In genomic region chr4:86999244-86999643, GRCh38 we compare ENCODE assay signal across 15 cellular contexts.
DNase-seq lines count a peak whose midpoint lies in the region; ATAC-seq and TF ChIP-seq lines count a peak whose summit lies in the region.
"Had no signal": no experiment of that assay in that cellular context is flagged by ENCODE, and none has a peak within 500 bp of the region (broad histone marks: within the 10 kb centered on the region; RNA-seq: fewer than 3 reads in every experiment).

No MANE protein-coding gene starts in this region.

- peak overlapping the region; percentile 20 for H2AK5ac ChIP-seq in mesendoderm (ENCODE audit: low read length)

- ATAC-seq in stimulated activated naive CD8-positive, alpha-beta T cell treated with anti-CD3 and anti-CD28 coated beads, Interleukin-15, amount 100 ng/mL, for 72 hours, result no peak
- no peak for ATAC-seq in activated T-helper 17 cell treated with anti-CD3 and anti-CD28 coated beads, Interleukin-2, amount 50 U/mL, for 72 hours (replicated peaks)
- no peak for ATAC-seq in HG02763 (IDR thresholded peaks at IDR 0.05; ENCODE audit: unreplicated experiment)

- H3K27ac ChIP-seq in mesendoderm (ENCODE audit: low read depth, low read length), result no peak overlapping the region
- H3K27ac ChIP-seq: neutrophil had no signal

- DNase-seq in stimulated activated naive CD8-positive, alpha-beta T cell treated with anti-CD3 and anti-CD28 coated beads, Interleukin-15, amount 100 ng/mL, for 72 hours, result no peak
- no peak for DNase-seq in mesendoderm
- no peak for DNase-seq in activated T-helper 2 cell treated with anti-CD3 and anti-CD28 coated beads, Interferon-gamma antibody, Interleukin-2, Interleukin-4, amounts not matched to agents 10 μg/mL and 5 μg/mL and 100 μg/mL, durations not matched to agents 14 hours and 24 hours and 36 hours (ENCODE audit: low spot score)
- no peak for DNase-seq in A172 (ENCODE audit: low spot score)
- DNase-seq in GM10266 (ENCODE audit: extremely low spot score), result no peak
- DNase-seq: activated CD4-positive, alpha-beta T cell treated with anti-CD3 and anti-CD28 coated beads, Interleukin-2, amount 50 U/mL, for 48 hours; NCI-H2081; NCI-H526 treated with DMSO at 0.1 percent for 48 hours; Peyer's patch; stimulated activated naive CD4-positive, alpha-beta T cell had no signal

- H3K4ac ChIP-seq in mesendoderm (ENCODE audit: low read depth, low read length), result no peak overlapping the region

- peak overlapping the region; percentile 10 for H3K27ac Mint-ChIP-seq in stimulated activated naive CD8-positive, alpha-beta T cell treated with anti-CD3 and anti-CD28 coated beads, Interleukin-15, Interleukin-2, amounts not matched to agents 100 ng/mL and 50 ng/mL, for 24 hours
- peak overlapping the region in 1 of 2 donors; percentile 4 for H3K27ac Mint-ChIP-seq in stimulated activated naive CD8-positive, alpha-beta T cell treated with anti-CD3 and anti-CD28 coated beads, Interleukin-15, amount 100 ng/mL, for 72 hours
- peak overlapping the region; percentile 0 for H3K27ac Mint-ChIP-seq in activated T-helper 17 cell treated with anti-CD3 and anti-CD28 coated beads, Interleukin-2, amount 50 U/mL, for 72 hours
- no peak overlapping the region for H3K27ac Mint-ChIP-seq in activated T-helper 2 cell treated with anti-CD3 and anti-CD28 coated beads, Interferon-gamma antibody, Interleukin-2, Interleukin-4, amounts not matched to agents 10 μg/mL and 5 μg/mL and 100 μg/mL, durations not matched to agents 14 hours and 24 hours and 36 hours
- H3K27ac Mint-ChIP-seq: T-helper 2 cell treated with Interferon-gamma antibody and Interleukin-4, amounts not matched to agents 5 μg/mL and 100 μg/mL, for 36 hours had no signal

- H3K4me1 ChIP-seq in mesendoderm (ENCODE audit: control insufficient read depth, low read depth, low read length), result peaks cover 12% of the 10 kb centered on the region

- no peaks in the 10 kb centered on the region for H3K9me3 Mint-ChIP-seq in stimulated activated naive CD8-positive, alpha-beta T cell treated with anti-CD3 and anti-CD28 coated beads, Interleukin-15, Interleukin-2, amounts not matched to agents 100 ng/mL and 50 ng/mL, for 24 hours
- no peaks in the 10 kb centered on the region for H3K9me3 Mint-ChIP-seq in stimulated activated naive CD8-positive, alpha-beta T cell treated with anti-CD3 and anti-CD28 coated beads, Interleukin-15, amount 100 ng/mL, for 72 hours
- H3K9me3 Mint-ChIP-seq in activated T-helper 17 cell treated with anti-CD3 and anti-CD28 coated beads, Interleukin-2, amount 50 U/mL, for 72 hours, result no peaks in the 10 kb centered on the region
- H3K9me3 Mint-ChIP-seq in activated T-helper 2 cell treated with anti-CD3 and anti-CD28 coated beads, Interferon-gamma antibody, Interleukin-2, Interleukin-4, amounts not matched to agents 10 μg/mL and 5 μg/mL and 100 μg/mL, durations not matched to agents 14 hours and 24 hours and 36 hours, result no peaks in the 10 kb centered on the region
- H3K9me3 Mint-ChIP-seq: T-helper 2 cell treated with Interferon-gamma antibody and Interleukin-4, amounts not matched to agents 5 μg/mL and 100 μg/mL, for 36 hours had no signal

- no peak overlapping the region for H3K23ac ChIP-seq in mesendoderm (ENCODE audit: low read length)

- no peak for TF ChIP-seq CTCF in GM10266 (IDR thresholded peaks at IDR 0.05; ENCODE audit: control insufficient read depth, insufficient read depth, low read depth, missing control alignments)

- intact Hi-C loops in activated T-helper 2 cell treated with anti-CD3 and anti-CD28 coated beads, Interferon-gamma antibody, Interleukin-2, Interleukin-4, amounts not matched to agents 10 μg/mL and 5 μg/mL and 100 μg/mL, durations not matched to agents 14 hours and 24 hours and 36 hours (cut with micrococcal nuclease), result no loop called here

- H2BK120ac ChIP-seq in mesendoderm (ENCODE audit: low read depth, low read length), result no peak overlapping the region

- H3K79me1 ChIP-seq in mesendoderm (ENCODE audit: low read length), result peaks cover 2% of the 10 kb centered on the region

- H4K5ac ChIP-seq in mesendoderm (ENCODE audit: low read length), result no peak overlapping the region

- H4K8ac ChIP-seq in mesendoderm (ENCODE audit: low read depth, low read length), result no peak overlapping the region

- peaks cover 5% of the 10 kb centered on the region for H3K36me3 Mint-ChIP-seq in stimulated activated naive CD8-positive, alpha-beta T cell treated with anti-CD3 and anti-CD28 coated beads, Interleukin-15, Interleukin-2, amounts not matched to agents 100 ng/mL and 50 ng/mL, for 24 hours (ENCODE audit: low read depth)
- no peaks in the 10 kb centered on the region for H3K36me3 Mint-ChIP-seq in activated T-helper 17 cell treated with anti-CD3 and anti-CD28 coated beads, Interleukin-2, amount 50 U/mL, for 72 hours (ENCODE audit: low read depth)
- peaks cover 4% of the 10 kb centered on the region for H3K36me3 Mint-ChIP-seq in activated T-helper 2 cell treated with anti-CD3 and anti-CD28 coated beads, Interferon-gamma antibody, Interleukin-2, Interleukin-4, amounts not matched to agents 10 μg/mL and 5 μg/mL and 100 μg/mL, durations not matched to agents 14 hours and 24 hours and 36 hours (ENCODE audit: low read depth)

- H3K27me3 Mint-ChIP-seq in stimulated activated naive CD8-positive, alpha-beta T cell treated with anti-CD3 and anti-CD28 coated beads, Interleukin-15, Interleukin-2, amounts not matched to agents 100 ng/mL and 50 ng/mL, for 24 hours, result no peaks in the 10 kb centered on the region
- no peaks in the 10 kb centered on the region for H3K27me3 Mint-ChIP-seq in stimulated activated naive CD8-positive, alpha-beta T cell treated with anti-CD3 and anti-CD28 coated beads, Interleukin-15, amount 100 ng/mL, for 72 hours
- H3K27me3 Mint-ChIP-seq in activated T-helper 17 cell treated with anti-CD3 and anti-CD28 coated beads, Interleukin-2, amount 50 U/mL, for 72 hours, result no peaks in the 10 kb centered on the region
- H3K27me3 Mint-ChIP-seq in activated T-helper 2 cell treated with anti-CD3 and anti-CD28 coated beads, Interferon-gamma antibody, Interleukin-2, Interleukin-4, amounts not matched to agents 10 μg/mL and 5 μg/mL and 100 μg/mL, durations not matched to agents 14 hours and 24 hours and 36 hours (ENCODE audit: low read depth), result no peaks in the 10 kb centered on the region

- H2BK5ac ChIP-seq in mesendoderm (ENCODE audit: low read length), result no peak overlapping the region

- no peak overlapping the region for H3K4me3 ChIP-seq in mesendoderm (ENCODE audit: low read length)
- H3K4me3 ChIP-seq: Peyer's patch had no signal

- no peaks in the 10 kb centered on the region for H3K27me3 ChIP-seq in mesendoderm (ENCODE audit: insufficient read depth, low read length, poor library complexity)
- H3K27me3 ChIP-seq: neutrophil, Peyer's patch had no signal

- peak overlapping the region; percentile 37 for H3K56ac ChIP-seq in mesendoderm (ENCODE audit: low read length)

- H3K18ac ChIP-seq in mesendoderm (ENCODE audit: low read length), result no peak overlapping the region

- no peaks in the 10 kb centered on the region for H3K36me3 ChIP-seq in mesendoderm (ENCODE audit: control insufficient read depth, insufficient read depth, low read length)
- H3K36me3 ChIP-seq: neutrophil, Peyer's patch had no signal

- peaks cover 2% of the 10 kb centered on the region for H3K79me2 ChIP-seq in mesendoderm (ENCODE audit: control insufficient read depth, insufficient read depth, low read length)

- H3K4me1 Mint-ChIP-seq in stimulated activated naive CD8-positive, alpha-beta T cell treated with anti-CD3 and anti-CD28 coated beads, Interleukin-15, Interleukin-2, amounts not matched to agents 100 ng/mL and 50 ng/mL, for 24 hours (ENCODE audit: low read depth), result peaks cover 36% of the 10 kb centered on the region
- peaks cover 18% of the 10 kb centered on the region for H3K4me1 Mint-ChIP-seq in stimulated activated naive CD8-positive, alpha-beta T cell treated with anti-CD3 and anti-CD28 coated beads, Interleukin-15, amount 100 ng/mL, for 72 hours
- H3K4me1 Mint-ChIP-seq in activated T-helper 17 cell treated with anti-CD3 and anti-CD28 coated beads, Interleukin-2, amount 50 U/mL, for 72 hours, result peaks cover 25% of the 10 kb centered on the region
- peaks cover 11% of the 10 kb centered on the region for H3K4me1 Mint-ChIP-seq in activated T-helper 2 cell treated with anti-CD3 and anti-CD28 coated beads, Interferon-gamma antibody, Interleukin-2, Interleukin-4, amounts not matched to agents 10 μg/mL and 5 μg/mL and 100 μg/mL, durations not matched to agents 14 hours and 24 hours and 36 hours (ENCODE audit: low read depth)

- no peak overlapping the region for H3K4me2 ChIP-seq in mesendoderm (ENCODE audit: low read length)

- H3K4me3 Mint-ChIP-seq in stimulated activated naive CD8-positive, alpha-beta T cell treated with anti-CD3 and anti-CD28 coated beads, Interleukin-15, Interleukin-2, amounts not matched to agents 100 ng/mL and 50 ng/mL, for 24 hours, result no peak overlapping the region
- no peak overlapping the region for H3K4me3 Mint-ChIP-seq in stimulated activated naive CD8-positive, alpha-beta T cell treated with anti-CD3 and anti-CD28 coated beads, Interleukin-15, amount 100 ng/mL, for 72 hours
- peak overlapping the region; percentile 0 for H3K4me3 Mint-ChIP-seq in activated T-helper 17 cell treated with anti-CD3 and anti-CD28 coated beads, Interleukin-2, amount 50 U/mL, for 72 hours
- no peak overlapping the region for H3K4me3 Mint-ChIP-seq in activated T-helper 2 cell treated with anti-CD3 and anti-CD28 coated beads, Interferon-gamma antibody, Interleukin-2, Interleukin-4, amounts not matched to agents 10 μg/mL and 5 μg/mL and 100 μg/mL, durations not matched to agents 14 hours and 24 hours and 36 hours (ENCODE audit: low read depth)
- H3K4me3 Mint-ChIP-seq: T-helper 2 cell treated with Interferon-gamma antibody and Interleukin-4, amounts not matched to agents 5 μg/mL and 100 μg/mL, for 36 hours had no signal

- no peak overlapping the region for H2BK15ac ChIP-seq in mesendoderm (replicated peaks; ENCODE audit: low read depth)

- no peak overlapping the region for H3K9ac ChIP-seq in mesendoderm (ENCODE audit: low read length)
